ENCODE assay signal across 24 cellular contexts in genomic region chr6:10779076-10779475, GRCh38.
"Had no signal": no experiment of that assay in that cellular context is flagged by ENCODE, and none has a peak within 500 bp of the region (broad histone marks: within the 10 kb centered on the region; RNA-seq: fewer than 3 reads in every experiment).

No MANE protein-coding gene starts in this region.

- ATAC-seq: activated naive CD4-positive, alpha-beta T cell treated with anti-CD3 and anti-CD28 coated beads, Interleukin-2, amount 50 U/mL, for 72 hours; activated T-cell treated with anti-CD3 and anti-CD28 coated beads, Interleukin-2, amount 50 U/mL, for 72 hours; gastroesophageal sphincter; heart right ventricle; WTC11 had no signal

- DNase-seq: activated CD4-positive, alpha-beta memory T cell treated with anti-CD3 and anti-CD28 coated beads, Interleukin-2, amount 10 ng/mL, durations not matched to agents 7 days and 5 days; activated CD4-positive, alpha-beta T cell treated with anti-CD3 and anti-CD28 coated beads for 1 hour; activated CD4-positive, alpha-beta T cell treated with anti-CD3 and anti-CD28 coated beads for 4 hours; activated CD4-positive, alpha-beta T cell treated with anti-CD3 and anti-CD28 coated beads, Interleukin-2, amount 10 ng/mL, durations not matched to agents 7 days and 5 days; activated CD4-positive, alpha-beta T cell treated with anti-CD3 and anti-CD28 coated beads, Interleukin-2, amount 50 U/mL, for 4 hours; activated CD8-positive, alpha-beta memory T cell treated with anti-CD3 and anti-CD28 coated beads, Interleukin-2, amount 50 U/mL, for 48 hours; activated gamma-delta T cell; activated naive CD4-positive, alpha-beta T cell; activated naive CD4-positive, alpha-beta T cell treated with anti-CD3 and anti-CD28 coated beads, Interleukin-2, amount 10 ng/mL, durations not matched to agents 7 days and 5 days; activated naive CD8-positive, alpha-beta T cell treated with anti-CD3 and anti-CD28 coated beads, Interleukin-2, amount 10 ng/mL, durations not matched to agents 7 days and 5 days; activated T-cell treated with anti-CD3 and anti-CD28 coated beads for 4 hours; activated T-cell treated with anti-CD3 and anti-CD28 coated beads, Interleukin-2, amount 50 U/mL, for 24 hours; activated T-cell treated with anti-CD3 and anti-CD28 coated beads, Interleukin-2, amount 50 U/mL, for 72 hours; central memory CD4-positive, alpha-beta T cell; cerebellar nuclear complex; colonic mucosa; effector CD8-positive, alpha-beta T cell; esophagus squamous epithelium; foreskin melanocyte; heart right ventricle; T1000 had no signal
